In genomic region chr12:43278268-43278832, GRCh38 we compare ENCODE assay signal across 12 cellular contexts.
A peak's percentile ranks its signal among the peaks of the same experiment; 100 is the strongest.
DNase-seq lines count a peak whose midpoint lies in the region; ATAC-seq, FAIRE-seq and TF ChIP-seq lines count a peak whose summit lies in the region.
"Had no signal": no experiment of that assay in that cellular context is flagged by ENCODE, and none has a peak within 500 bp of the region (broad histone marks: within the 10 kb centered on the region; RNA-seq: fewer than 3 reads in every experiment).

No MANE protein-coding gene starts in this region.

- no peak for TF ChIP-seq CTCF in K562 (IDR thresholded peaks at IDR 0.05 in 2 of 3, conservative IDR thresholded peaks at IDR 0.05 in 1 of 3; ENCODE audit: insufficient read depth in 2 of 3, low read depth in 1 of 3, low read length in 3 of 3)
- no peak for TF ChIP-seq CTCF in endodermal cell (conservative IDR thresholded peaks at IDR 0.05)

- H3K9me1 ChIP-seq in K562 (ENCODE audit: control insufficient read depth, insufficient read depth, low read length), result no peaks in the 10 kb centered on the region

- 2% methylated on average over 5 of the region's 5 CpGs for WGBS in K562 (ENCODE audit: insufficient coverage, low coverage, missing lambda C conversion rate)
- 97 to 100% methylated on average over 2 to 5 of the region's 5 CpGs for WGBS in endodermal cell (ENCODE audit: insufficient coverage in 1 of 2, insufficient read length in 1 of 2), 2 experiments

- H3K36me3 ChIP-seq in K562 (ENCODE audit: control insufficient read depth, insufficient read depth, low read length) (no peaks in the 10 kb centered on the region), endodermal cell (ENCODE audit: control insufficient read depth, insufficient read depth, low read length) (no peaks in the 10 kb centered on the region)
- H3K36me3 ChIP-seq: gastroesophageal sphincter had no signal

- peaks cover 40% of the 10 kb centered on the region for H3K4me1 Mint-ChIP-seq in endodermal cell

- CTCF ChIA-PET in K562 (lab: Yijun Ruan, JAX; ENCODE audit: low intra/inter-chr PET ratio), result no interaction called here

- H2AFZ ChIP-seq in K562 (ENCODE audit: low read depth, low read length), result no peak overlapping the region

- no peaks in the 10 kb centered on the region for H4K20me1 ChIP-seq in K562 (replicated peaks; ENCODE audit: control insufficient read depth, insufficient read depth, low read length)

- H3K9me3 ChIP-seq in K562 (replicated peaks; ENCODE audit: control insufficient read depth, insufficient read depth, low read depth, low read length) (no peaks in the 10 kb centered on the region), endodermal cell (ENCODE audit: control insufficient read depth, low read length) (peaks cover 22% of the 10 kb centered on the region)
- H3K9me3 ChIP-seq: gastroesophageal sphincter had no signal

- ATAC-seq in GM18861 (IDR thresholded peaks at IDR 0.05; ENCODE audit: unreplicated experiment) (peak; percentile 92), GM21619 (IDR thresholded peaks at IDR 0.05; ENCODE audit: unreplicated experiment) (peak; percentile 88), HG03342 (IDR thresholded peaks at IDR 0.05; ENCODE audit: unreplicated experiment) (peak; percentile 89), K562 (no peak)
- ATAC-seq: activated CD8-positive, alpha-beta T cell treated with anti-CD3 and anti-CD28 coated beads for 36 hours; gastroesophageal sphincter had no signal

- no peak for TF ChIP-seq EP300 in K562 (IDR thresholded peaks at IDR 0.05; ENCODE audit: low read length)

- POLR2A ChIA-PET in K562 (lab: Yijun Ruan, JAX), result no interaction called here

- in situ Hi-C loops in K562 (cut with MboI), result no loop called here

- H3K27ac ChIP-seq in K562 (ENCODE audit: extremely low read depth, low read depth, low read length), result no peak overlapping the region
- no peak overlapping the region for H3K27ac ChIP-seq in endodermal cell (ENCODE audit: low read depth, low read length)
- H3K27ac ChIP-seq: gastroesophageal sphincter had no signal

- no peak overlapping the region for H3K27ac Mint-ChIP-seq in endodermal cell
- H3K27ac Mint-ChIP-seq: activated CD8-positive, alpha-beta T cell treated with anti-CD3 and anti-CD28 coated beads for 36 hours had no signal

- H3K4me2 ChIP-seq in K562 (ENCODE audit: insufficient read depth, low read length), result no peak overlapping the region

- no peak for FAIRE-seq in K562 (lab: Jason Lieb, UNC)

- H3K4me1 ChIP-seq in K562 (replicated peaks in 1 of 2; ENCODE audit: control insufficient read depth in 2 of 2, insufficient read depth in 2 of 2, low read length in 2 of 2), result no peaks in the 10 kb centered on the region
- H3K4me1 ChIP-seq in endodermal cell (ENCODE audit: control insufficient read depth, insufficient read depth, low read length), result peaks cover 15% of the 10 kb centered on the region
- H3K4me1 ChIP-seq: gastroesophageal sphincter had no signal

- no peak overlapping the region for H3K4me3 Mint-ChIP-seq in endodermal cell
- H3K4me3 Mint-ChIP-seq: activated CD8-positive, alpha-beta T cell treated with anti-CD3 and anti-CD28 coated beads for 36 hours; brain had no signal

- H3K27me3 ChIP-seq in K562 (ENCODE audit: control insufficient read depth in 2 of 2, insufficient read depth in 2 of 2, low read length in 2 of 2), result no peaks in the 10 kb centered on the region
- no peaks in the 10 kb centered on the region for H3K27me3 ChIP-seq in endodermal cell (ENCODE audit: control insufficient read depth, insufficient read depth, low read length, poor library complexity, severe bottlenecking)
- H3K27me3 ChIP-seq: gastroesophageal sphincter had no signal

- intact Hi-C loops in K562 (cut with micrococcal nuclease), result no loop called here

- H3K27me3 Mint-ChIP-seq in endodermal cell (ENCODE audit: insufficient read depth), result no peaks in the 10 kb centered on the region
- H3K27me3 Mint-ChIP-seq: activated CD8-positive, alpha-beta T cell treated with anti-CD3 and anti-CD28 coated beads for 36 hours had no signal

- no peak for TF ChIP-seq POLR2A in K562 (conservative IDR thresholded peaks at IDR 0.05)

- H3K9ac ChIP-seq in K562 (ENCODE audit: insufficient read depth in 1 of 2, low read depth in 2 of 2, low read length in 2 of 2) (no peak overlapping the region), endodermal cell (ENCODE audit: extremely low read depth, low read length, poor library complexity, severe bottlenecking) (no peak overlapping the region)

- peak in 1 of 4 experiments; percentile 3 for DNase-seq in K562 (ENCODE audit: extremely low read depth in 1 of 4, low spot score in 3 of 4)
- DNase-seq in activated gamma-delta T cell treated with Interleukin-2 at 50 U/mL for 16 hours, result no peak
- DNase-seq in SW480 (ENCODE audit: low spot score), result no peak
- no peak for DNase-seq in endodermal cell
- no peak for DNase-seq in GDM1 (lab: John Stamatoyannopoulos, UW)
- DNase-seq: activated CD8-positive, alpha-beta T cell treated with anti-CD3 and anti-CD28 coated beads for 36 hours; DMS153 had no signal

- no peaks in the 10 kb centered on the region for H3K79me2 ChIP-seq in K562 (ENCODE audit: control insufficient read depth, insufficient read depth, low read length)

- no peak for TF ChIP-seq RAD21 in K562 (CRISPR knock-in tag; conservative IDR thresholded peaks at IDR 0.05 in 1 of 2, IDR thresholded peaks at IDR 0.05 in 1 of 2)

- BruUV-seq in K562 (replicated peaks; lab: Mats Ljungman, UMichigan), result no TSS peak

- peaks cover 13% of the 10 kb centered on the region for H3K36me3 Mint-ChIP-seq in endodermal cell (ENCODE audit: low read depth)
- H3K36me3 Mint-ChIP-seq: brain had no signal

- peaks cover 26% of the 10 kb centered on the region for H3K9me3 Mint-ChIP-seq in endodermal cell
- H3K9me3 Mint-ChIP-seq: activated CD8-positive, alpha-beta T cell treated with anti-CD3 and anti-CD28 coated beads for 36 hours had no signal

- H3K4me3 ChIP-seq in K562 (no peak overlapping the region), endodermal cell (ENCODE audit: low read length) (no peak overlapping the region)
- H3K4me3 ChIP-seq: gastroesophageal sphincter had no signal

TF ChIP-seq in K562, 482 proteins besides CTCF, POLR2A, EP300 and RAD21:
- TF ChIP-seq NFIC (IDR thresholded peaks at IDR 0.05), result peak; percentile 65
- no peak for TF ChIP-seq BMI1 (IDR thresholded peaks at IDR 0.05; ENCODE audit: low read length)
- no peak for TF ChIP-seq ZNF592 (IDR thresholded peaks at IDR 0.05)
- no peak for TF ChIP-seq MAZ (CRISPR knock-in tag; conservative IDR thresholded peaks at IDR 0.05 in 1 of 2, IDR thresholded peaks at IDR 0.05 in 1 of 2)
- TF ChIP-seq MBD2 (IDR thresholded peaks at IDR 0.05; ENCODE audit: borderline replicate concordance, low read depth), result no peak
- TF ChIP-seq RFX5 (IDR thresholded peaks at IDR 0.05; ENCODE audit: low read depth, low read length), result no peak
